ENCODE assay signal across 9 cellular contexts in genomic region chr15:58980351-58980939, GRCh38. TPM values are rescaled to one million over a fixed set of nuclear protein-coding genes. Genes with fewer than 3 reads are reported as not detected.
DNase-seq lines count a peak whose midpoint lies in the region; ATAC-seq and TF ChIP-seq lines count a peak whose summit lies in the region.
"Had no signal": no experiment of that assay in that cellular context is flagged by ENCODE, and none has a peak within 500 bp of the region (broad histone marks: within the 10 kb centered on the region; RNA-seq: fewer than 3 reads in every experiment).

No MANE protein-coding gene starts in this region.

- peak; percentile 64 for TF ChIP-seq CTCF in DND-41 (IDR thresholded peaks at IDR 0.05; ENCODE audit: borderline replicate concordance, extremely low read depth, low read length, poor library complexity, severe bottlenecking)
- peak; percentile 22 to 33 (median 24) for TF ChIP-seq CTCF in sigmoid colon (IDR thresholded peaks at IDR 0.05)

- H3K27me3 ChIP-seq in DND-41 (ENCODE audit: insufficient read depth, low read length, poor library complexity) (no peaks in the 10 kb centered on the region), sigmoid colon (no peaks in the 10 kb centered on the region)

- DNase-seq in DND-41 (no peak), Kasumi-1 (lab: John Stamatoyannopoulos, UW) (peak; percentile 70 to 71), SKM-1 treated with dmso at 0.1 percent for 144 hours (lab: John Stamatoyannopoulos, UW; ENCODE audit: unreplicated experiment) (peak; percentile 24), fibroblast of peridontal ligament (ENCODE audit: extremely low read depth) (peak; percentile 81), sigmoid colon (no peak)
- no peak for DNase-seq in stimulated activated naive B cell treated with anti-CD40 and anti-IgM and Interleukin-4, amounts not matched to agents 10 μg/mL and 1 μg/mL and 100 μg/mL, for 72 hours
- DNase-seq in activated CD4-positive, alpha-beta T cell treated with anti-CD3 and anti-CD28 coated beads for 1 hour, result no peak

- H3K4me3 ChIP-seq in DND-41 (ENCODE audit: low read depth in 1 of 2, low read length in 2 of 2) (no peak overlapping the region), sigmoid colon (no peak overlapping the region)
- H3K4me3 ChIP-seq: SK-N-MC had no signal

- H3K4me1 Mint-ChIP-seq in stimulated activated naive B cell treated with anti-CD40 and anti-IgM and Interleukin-4, amounts not matched to agents 10 μg/mL and 1 μg/mL and 100 μg/mL, for 72 hours, result peaks cover 21 to 49% of the 10 kb centered on the region in 2 donors

- WGBS in sigmoid colon, 2 donors, result 9% methylated on average over 5 of the region's 5 CpGs

- H3K9me3 Mint-ChIP-seq in stimulated activated naive B cell treated with anti-CD40 and anti-IgM and Interleukin-4, amounts not matched to agents 10 μg/mL and 1 μg/mL and 100 μg/mL, for 72 hours, result no peaks in the 10 kb centered on the region

- TF ChIP-seq EP300 in sigmoid colon (IDR thresholded peaks at IDR 0.05), result no peak

- H3K4me2 ChIP-seq in DND-41 (ENCODE audit: insufficient read depth, low read length), result peak overlapping the region; percentile 52; the same call in 1 of the 2 replicates

- H3K9me3 ChIP-seq in DND-41 (ENCODE audit: insufficient read depth, low read length, severe bottlenecking) (no peaks in the 10 kb centered on the region), sigmoid colon (no peaks in the 10 kb centered on the region)

- H3K36me3 ChIP-seq in DND-41 (ENCODE audit: insufficient read depth, low read length) (no peaks in the 10 kb centered on the region), sigmoid colon (no peaks in the 10 kb centered on the region)

- no peak for TF ChIP-seq POLR2A in sigmoid colon (IDR thresholded peaks at IDR 0.05)

- H3K79me2 ChIP-seq in DND-41 (ENCODE audit: insufficient read depth, low read length), result no peaks in the 10 kb centered on the region

- no peaks in the 10 kb centered on the region for H4K20me1 ChIP-seq in DND-41 (ENCODE audit: insufficient read depth, low read length)

- H3K4me1 ChIP-seq in DND-41 (ENCODE audit: insufficient read depth, low read length) (peaks cover 22% of the 10 kb centered on the region), sigmoid colon (peaks cover 0 to 11% (median 7%) of the 10 kb centered on the region in 4 donors)

- H3K36me3 Mint-ChIP-seq in stimulated activated naive B cell treated with anti-CD40 and anti-IgM and Interleukin-4, amounts not matched to agents 10 μg/mL and 1 μg/mL and 100 μg/mL, for 72 hours, result no peaks in the 10 kb centered on the region

- no peak for ATAC-seq in DND-41 (ENCODE audit: insufficient read depth, low read depth)
- ATAC-seq in stimulated activated naive B cell treated with anti-CD40 and anti-IgM and Interleukin-4, amounts not matched to agents 10 μg/mL and 1 μg/mL and 100 μg/mL, for 72 hours (replicated peaks), result no peak
- ATAC-seq in GM18867 (IDR thresholded peaks at IDR 0.05; ENCODE audit: unreplicated experiment), result no peak

- intact Hi-C loops in sigmoid colon (cut with DNase I), result loop anchor here (2.0 kb wide), 1 partner anchor 512 kb away; no protein-coding TSS in a partner anchor

- H3K27ac ChIP-seq in DND-41 (ENCODE audit: low read length) (no peak overlapping the region), sigmoid colon (peak overlapping the region in 2 of 4 donors; percentile 14 to 58)
- H3K27ac ChIP-seq: SK-N-MC had no signal

- no peak overlapping the region for H3K27ac Mint-ChIP-seq in stimulated activated naive B cell treated with anti-CD40 and anti-IgM and Interleukin-4, amounts not matched to agents 10 μg/mL and 1 μg/mL and 100 μg/mL, for 72 hours

- no peak overlapping the region for H3K9ac ChIP-seq in DND-41 (ENCODE audit: low read depth, low read length)

- no peaks in the 10 kb centered on the region for H3K27me3 Mint-ChIP-seq in stimulated activated naive B cell treated with anti-CD40 and anti-IgM and Interleukin-4, amounts not matched to agents 10 μg/mL and 1 μg/mL and 100 μg/mL, for 72 hours

- H2AFZ ChIP-seq in DND-41 (ENCODE audit: low read depth, low read length), result no peak overlapping the region

- H3K4me3 Mint-ChIP-seq in stimulated activated naive B cell treated with anti-CD40 and anti-IgM and Interleukin-4, amounts not matched to agents 10 μg/mL and 1 μg/mL and 100 μg/mL, for 72 hours, result no peak overlapping the region

RNA-seq across cellular contexts. Expression of gene RNF111, which starts 7.0 kb away (rescaled TPM):
- 10 to 100 TPM; 15.0 to 28.6 (median 20.8) TPM for total RNA-seq in sigmoid colon
- 10 to 100 TPM in 1 of 3 donors, 1 to 10 TPM in 2; 7.6 to 13.8 (median 9.6) TPM for polyA plus RNA-seq in sigmoid colon

RNA-seq across cellular contexts. Expression of gene SLTM, which starts 47.0 kb away (rescaled TPM):
- 100 to 1,000 TPM in 2 of 4 donors, 10 to 100 TPM in 2; 83.5 to 107 (median 95.7) TPM for total RNA-seq in sigmoid colon
- polyA plus RNA-seq in sigmoid colon, result 10 to 100 TPM; 34.8 to 63.0 (median 45.5) TPM

Comparison
In these comparisons a context has a peak if more than half of its experiments do, and no peak if none do; other contexts are left out.
1. DNase-seq: peak in Kasumi-1 (2 of 2), SKM-1 treated with dmso at 0.1 percent for 144 hours (single experiment) and fibroblast of peridontal ligament (single experiment); none in DND-41 (single experiment), sigmoid colon (single experiment), stimulated activated naive B cell treated with anti-CD40 and anti-IgM and Interleukin-4, amounts not matched to agents 10 μg/mL and 1 μg/mL and 100 μg/mL, for 72 hours (single experiment) and activated CD4-positive, alpha-beta T cell treated with anti-CD3 and anti-CD28 coated beads for 1 hour (single experiment).